Comparison of ENCODE assay signal across 16 cellular contexts in the genomic region with DNA sequence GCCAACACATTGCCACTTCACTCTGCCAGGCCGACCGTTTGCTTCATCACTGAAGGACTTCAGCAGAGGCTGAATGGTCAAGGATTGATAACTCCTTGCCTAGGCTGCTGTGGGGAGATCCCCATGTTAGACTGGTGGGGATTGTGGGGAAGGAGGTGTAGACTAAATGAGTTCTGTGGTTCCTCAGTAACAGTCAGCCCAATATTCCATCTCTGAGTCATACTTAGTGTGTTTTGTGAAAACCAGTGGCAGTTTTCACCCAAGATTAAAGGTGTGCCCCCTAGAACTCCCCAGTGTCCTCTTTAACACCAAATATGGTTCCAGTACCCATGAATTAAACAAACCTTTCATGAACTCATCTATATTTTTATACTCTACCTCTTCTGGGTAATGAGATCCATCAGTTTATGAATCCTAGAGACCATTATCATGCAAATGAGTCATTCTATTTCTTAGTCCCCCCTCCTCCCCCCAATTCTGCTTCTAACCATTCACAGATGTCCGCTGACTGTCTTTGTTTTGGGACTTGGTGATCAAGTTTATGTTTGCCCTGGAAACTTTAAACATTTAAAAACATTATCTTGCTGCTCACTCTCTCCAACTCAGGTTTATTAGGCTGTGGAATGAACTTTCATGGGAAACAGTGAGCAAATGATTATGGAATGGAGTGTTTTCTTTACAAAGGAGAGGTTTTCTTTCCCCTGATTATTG.
DNase-seq lines count a peak whose midpoint lies in the region; ATAC-seq and TF ChIP-seq lines count a peak whose summit lies in the region.
"Had no signal": no experiment of that assay in that cellular context is flagged by ENCODE, and none has a peak within 500 bp of the region (broad histone marks: within the 10 kb centered on the region; RNA-seq: fewer than 3 reads in every experiment).

No MANE protein-coding gene starts in this region.

- intact Hi-C loops in tibial artery (cut with DNase I; ENCODE audit: low total_unique reads), result no loop called here

- peak; percentile 40 for ATAC-seq in HG03521 (IDR thresholded peaks at IDR 0.05; ENCODE audit: unreplicated experiment)
- no peak for ATAC-seq in GM19023 (IDR thresholded peaks at IDR 0.05; ENCODE audit: unreplicated experiment)
- ATAC-seq in HG02973 (IDR thresholded peaks at IDR 0.05; ENCODE audit: unreplicated experiment), result no peak
- ATAC-seq: K562, right lobe of liver had no signal

- POLR2A ChIA-PET in GM10248 (lab: Yijun Ruan, JAX), result no interaction called here

- no peaks in the 10 kb centered on the region for H3K4me1 ChIP-seq in tibial artery
- H3K4me1 ChIP-seq: right lobe of liver had no signal

- CTCF ChIA-PET in GM10248 (lab: Yijun Ruan, JAX), result interaction anchor here (1.5 kb wide), 1 partner anchor 12 kb away, joined by 3 read pairs; no protein-coding TSS in a partner anchor

- no peaks in the 10 kb centered on the region for H3K27me3 ChIP-seq in tibial artery
- H3K27me3 ChIP-seq: right lobe of liver had no signal

- no peak overlapping the region for H3K27ac ChIP-seq in tibial artery
- H3K27ac ChIP-seq: right lobe of liver had no signal

- H3K9me3 ChIP-seq in tibial artery, result no peaks in the 10 kb centered on the region
- H3K9me3 ChIP-seq: right lobe of liver had no signal

- TF ChIP-seq CTCF in GM10248 (IDR thresholded peaks at IDR 0.05; ENCODE audit: control extremely low read depth, extremely low read depth, low read depth, missing control alignments) (no peak), fibroblast of the aortic adventitia (IDR thresholded peaks at IDR 0.05; ENCODE audit: insufficient read depth, low read length) (no peak), tibial artery (IDR thresholded peaks at IDR 0.05) (no peak)

- H3K4me3 ChIP-seq in fibroblast of the aortic adventitia (ENCODE audit: low read depth, low read length), result no peak overlapping the region
- no peak overlapping the region for H3K4me3 ChIP-seq in tibial artery
- H3K4me3 ChIP-seq: K562, right lobe of liver had no signal

- DNase-seq in A172 (ENCODE audit: low spot score), result peak; percentile 44
- DNase-seq in GM10248 (ENCODE audit: extremely low spot score), result peak; percentile 28
- peak; percentile 54 for DNase-seq in fibroblast of the aortic adventitia (ENCODE audit: low read depth)
- DNase-seq in NCI-H2081 (lab: John Stamatoyannopoulos, UW), result no peak
- DNase-seq in tibial artery, result no peak
- DNase-seq: activated CD4-positive, alpha-beta T cell treated with anti-CD3 and anti-CD28 coated beads, Interleukin-2, amount 50 U/mL, for 48 hours; AML-193; aorta; dermis blood vessel endothelial cell; NCI-H1092; right lobe of liver; stimulated activated CD4-positive, alpha-beta T cell treated with anti-CD3 and anti-CD28 coated beads, Interleukin-4, amount 100 ng/mL, for 4 hours had no signal

- H3K36me3 ChIP-seq in tibial artery, result no peaks in the 10 kb centered on the region
- H3K36me3 ChIP-seq: right lobe of liver had no signal

Comparison
In these comparisons a context has a peak if more than half of its experiments do, and no peak if none do; other contexts are left out.
1. DNase-seq: peak in A172 (single experiment), GM10248 (single experiment) and fibroblast of the aortic adventitia (single experiment); none in NCI-H2081 (0 of 2) and tibial artery (0 of 2).